In the genomic region with DNA sequence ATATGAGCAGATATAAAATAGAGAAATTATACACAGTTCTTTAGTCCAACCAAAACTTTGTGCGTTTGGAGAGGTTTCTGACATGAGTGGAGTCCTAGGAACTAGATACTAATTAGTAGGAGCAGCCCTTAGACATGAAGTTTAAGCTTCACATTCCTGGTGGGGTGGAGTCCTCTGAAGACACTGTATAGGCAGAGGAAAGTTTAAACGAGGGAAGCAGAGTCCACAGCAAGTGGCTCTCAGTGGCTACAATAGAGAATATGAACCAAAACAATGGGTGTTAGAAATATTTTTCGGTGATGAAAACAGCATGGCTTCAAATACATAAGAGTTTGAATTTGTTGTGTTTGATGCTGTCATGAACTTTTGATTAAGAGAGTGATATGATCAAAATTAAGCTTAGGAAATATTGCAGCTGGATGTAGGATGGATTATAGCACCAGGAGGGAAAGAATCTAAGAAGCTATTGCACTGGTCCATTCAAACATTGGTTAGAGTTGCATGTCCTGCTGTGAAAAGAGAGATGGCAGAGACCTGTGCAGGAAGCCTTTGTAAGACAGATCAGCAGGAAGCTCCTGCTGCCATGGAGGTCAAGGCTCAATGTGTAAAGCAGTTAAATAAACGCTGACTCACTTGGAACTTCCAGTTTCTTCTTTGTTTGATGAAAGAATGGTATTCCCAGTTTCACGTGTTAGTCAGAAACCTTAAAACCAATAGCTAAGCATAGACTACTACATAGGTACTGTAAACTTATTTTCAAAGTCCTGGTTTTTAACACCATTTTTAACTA, we compare ENCODE assay signal across 1 cellular context.
A peak's percentile ranks its signal among the peaks of the same experiment; 100 is the strongest.
TF ChIP-seq lines count a peak whose summit lies in the region.

No MANE protein-coding gene starts in this region.

TF ChIP-seq in HepG2, 621 proteins besides CTCF, POLR2A, EP300 and RAD21 (continued from another document and continues in another):
- TF ChIP-seq, protein P1, sequence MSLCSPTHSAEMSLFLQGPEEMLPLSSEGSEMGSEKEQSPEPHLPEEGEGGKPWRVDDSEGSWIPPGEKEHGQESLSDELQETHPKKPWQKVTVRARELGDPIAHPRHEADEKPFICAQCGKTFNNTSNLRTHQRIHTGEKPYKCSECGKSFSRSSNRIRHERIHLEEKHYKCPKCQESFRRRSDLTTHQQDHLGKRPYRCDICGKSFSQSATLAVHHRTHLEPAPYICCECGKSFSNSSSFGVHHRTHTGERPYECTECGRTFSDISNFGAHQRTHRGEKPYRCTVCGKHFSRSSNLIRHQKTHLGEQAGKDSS (CRISPR knock-in tag; IDR thresholded peaks at IDR 0.05; ENCODE audit: borderline replicate concordance, low read depth): no peak
- TF ChIP-seq, protein P2, sequence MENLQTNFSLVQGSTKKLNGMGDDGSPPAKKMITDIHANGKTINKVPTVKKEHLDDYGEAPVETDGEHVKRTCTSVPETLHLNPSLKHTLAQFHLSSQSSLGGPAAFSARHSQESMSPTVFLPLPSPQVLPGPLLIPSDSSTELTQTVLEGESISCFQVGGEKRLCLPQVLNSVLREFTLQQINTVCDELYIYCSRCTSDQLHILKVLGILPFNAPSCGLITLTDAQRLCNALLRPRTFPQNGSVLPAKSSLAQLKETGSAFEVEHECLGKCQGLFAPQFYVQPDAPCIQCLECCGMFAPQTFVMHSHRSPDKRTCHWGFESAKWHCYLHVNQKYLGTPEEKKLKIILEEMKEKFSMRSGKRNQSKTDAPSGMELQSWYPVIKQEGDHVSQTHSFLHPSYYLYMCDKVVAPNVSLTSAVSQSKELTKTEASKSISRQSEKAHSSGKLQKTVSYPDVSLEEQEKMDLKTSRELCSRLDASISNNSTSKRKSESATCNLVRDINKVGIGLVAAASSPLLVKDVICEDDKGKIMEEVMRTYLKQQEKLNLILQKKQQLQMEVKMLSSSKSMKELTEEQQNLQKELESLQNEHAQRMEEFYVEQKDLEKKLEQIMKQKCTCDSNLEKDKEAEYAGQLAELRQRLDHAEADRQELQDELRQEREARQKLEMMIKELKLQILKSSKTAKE (CRISPR knock-in tag; IDR thresholded peaks at IDR 0.05; ENCODE audit: borderline replicate concordance): no peak
- TF ChIP-seq YEATS2 (CRISPR knock-in tag; IDR thresholded peaks at IDR 0.05; ENCODE audit: borderline replicate concordance) (no peak), ZNF101 (CRISPR knock-in tag; IDR thresholded peaks at IDR 0.05; ENCODE audit: borderline replicate concordance, low read depth) (no peak), ZNF333 (CRISPR knock-in tag; IDR thresholded peaks at IDR 0.05; ENCODE audit: borderline replicate concordance) (no peak), SATB2 (CRISPR knock-in tag; IDR thresholded peaks at IDR 0.05) (no peak), HMG20A (CRISPR knock-in tag; IDR thresholded peaks at IDR 0.05; ENCODE audit: borderline replicate concordance) (peak; percentile 70; the same call in 1 of the 2 replicates), FOSL2 (CRISPR knock-in tag; IDR thresholded peaks at IDR 0.05) (peak; percentile 92), ARNT (IDR thresholded peaks at IDR 0.05) (no peak), BHLHE40 (IDR thresholded peaks at IDR 0.05; ENCODE audit: low read length) (peak; percentile 45; the same call in 1 of the 2 replicates), KAT8 (CRISPR knock-in tag; IDR thresholded peaks at IDR 0.05) (0 out of 2 replicates have a peak, but pooled peaks have one; percentile 19), ATRX (CRISPR knock-in tag; IDR thresholded peaks at IDR 0.05; ENCODE audit: borderline replicate concordance) (no peak), ZNF746 (CRISPR knock-in tag; IDR thresholded peaks at IDR 0.05) (no peak), PLRG1 (conservative IDR thresholded peaks at IDR 0.05) (no peak), ZNF674 (CRISPR knock-in tag; IDR thresholded peaks at IDR 0.05; ENCODE audit: low read depth) (no peak), TBP (CRISPR knock-in tag; IDR thresholded peaks at IDR 0.05) (no peak), STAT5B (CRISPR knock-in tag; IDR thresholded peaks at IDR 0.05) (no peak), NR2C2 (CRISPR knock-in tag; IDR thresholded peaks at IDR 0.05; ENCODE audit: borderline replicate concordance) (no peak), ZNF20 (CRISPR knock-in tag; IDR thresholded peaks at IDR 0.05) (no peak), LCORL (IDR thresholded peaks at IDR 0.05) (no peak), LCORL (CRISPR knock-in tag; IDR thresholded peaks at IDR 0.05) (no peak), NFE2 (CRISPR knock-in tag; IDR thresholded peaks at IDR 0.05) (peak; percentile 81), ZMYM3 (CRISPR knock-in tag; IDR thresholded peaks at IDR 0.05) (no peak), ZSCAN25 (CRISPR knock-in tag; IDR thresholded peaks at IDR 0.05) (no peak), CHD4 (IDR thresholded peaks at IDR 0.05; ENCODE audit: borderline replicate concordance, low read length) (no peak), ZBTB3 (CRISPR knock-in tag; IDR thresholded peaks at IDR 0.05; ENCODE audit: borderline replicate concordance, low read depth) (no peak), ZBTB1 (CRISPR knock-in tag; IDR thresholded peaks at IDR 0.05; ENCODE audit: borderline replicate concordance) (no peak), ZFX (CRISPR knock-in tag; IDR thresholded peaks at IDR 0.05; ENCODE audit: low read depth) (no peak), GABPB1 (CRISPR knock-in tag; IDR thresholded peaks at IDR 0.05) (peak; percentile 19; the same call in 1 of the 2 replicates), FOSL1 (CRISPR knock-in tag; IDR thresholded peaks at IDR 0.05; ENCODE audit: borderline replicate concordance) (peak; percentile 78; the same call in 1 of the 2 replicates), MAZ (IDR thresholded peaks at IDR 0.05; ENCODE audit: borderline replicate concordance, low read depth, low read length) (no peak), MAZ (CRISPR knock-in tag; IDR thresholded peaks at IDR 0.05; ENCODE audit: low read depth) (no peak), ZBTB20 (CRISPR knock-in tag; IDR thresholded peaks at IDR 0.05; ENCODE audit: borderline replicate concordance, low read depth) (no peak), ZNF619 (CRISPR knock-in tag; IDR thresholded peaks at IDR 0.05) (no peak), ZNF326 (CRISPR knock-in tag; IDR thresholded peaks at IDR 0.05; ENCODE audit: borderline replicate concordance) (no peak)
- TF ChIP-seq, protein P3, sequence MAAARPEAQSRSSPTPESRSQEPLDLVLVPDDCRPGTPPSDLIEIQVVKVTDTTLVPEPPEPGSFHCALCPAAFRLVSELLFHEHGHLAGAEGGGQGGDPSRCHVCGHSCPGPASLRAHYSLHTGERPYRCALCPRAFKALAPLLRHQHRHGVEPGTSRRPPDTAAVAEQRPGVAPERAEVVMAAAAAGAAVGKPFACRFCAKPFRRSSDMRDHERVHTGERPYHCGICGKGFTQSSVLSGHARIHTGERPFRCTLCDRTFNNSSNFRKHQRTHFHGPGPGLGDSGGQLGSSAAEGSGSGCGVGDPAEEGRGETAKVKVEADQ (CRISPR knock-in tag; IDR thresholded peaks at IDR 0.05; ENCODE audit: borderline replicate concordance): no peak
- TF ChIP-seq, protein P4, sequence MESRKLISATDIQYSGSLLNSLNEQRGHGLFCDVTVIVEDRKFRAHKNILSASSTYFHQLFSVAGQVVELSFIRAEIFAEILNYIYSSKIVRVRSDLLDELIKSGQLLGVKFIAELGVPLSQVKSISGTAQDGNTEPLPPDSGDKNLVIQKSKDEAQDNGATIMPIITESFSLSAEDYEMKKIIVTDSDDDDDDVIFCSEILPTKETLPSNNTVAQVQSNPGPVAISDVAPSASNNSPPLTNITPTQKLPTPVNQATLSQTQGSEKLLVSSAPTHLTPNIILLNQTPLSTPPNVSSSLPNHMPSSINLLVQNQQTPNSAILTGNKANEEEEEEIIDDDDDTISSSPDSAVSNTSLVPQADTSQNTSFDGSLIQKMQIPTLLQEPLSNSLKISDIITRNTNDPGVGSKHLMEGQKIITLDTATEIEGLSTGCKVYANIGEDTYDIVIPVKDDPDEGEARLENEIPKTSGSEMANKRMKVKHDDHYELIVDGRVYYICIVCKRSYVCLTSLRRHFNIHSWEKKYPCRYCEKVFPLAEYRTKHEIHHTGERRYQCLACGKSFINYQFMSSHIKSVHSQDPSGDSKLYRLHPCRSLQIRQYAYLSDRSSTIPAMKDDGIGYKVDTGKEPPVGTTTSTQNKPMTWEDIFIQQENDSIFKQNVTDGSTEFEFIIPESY (CRISPR knock-in tag; IDR thresholded peaks at IDR 0.05): no peak
- TF ChIP-seq, protein P5, sequence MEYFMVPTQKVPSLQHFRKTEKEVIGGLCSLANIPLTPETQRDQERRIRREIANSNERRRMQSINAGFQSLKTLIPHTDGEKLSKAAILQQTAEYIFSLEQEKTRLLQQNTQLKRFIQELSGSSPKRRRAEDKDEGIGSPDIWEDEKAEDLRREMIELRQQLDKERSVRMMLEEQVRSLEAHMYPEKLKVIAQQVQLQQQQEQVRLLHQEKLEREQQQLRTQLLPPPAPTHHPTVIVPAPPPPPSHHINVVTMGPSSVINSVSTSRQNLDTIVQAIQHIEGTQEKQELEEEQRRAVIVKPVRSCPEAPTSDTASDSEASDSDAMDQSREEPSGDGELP (IDR thresholded peaks at IDR 0.05; ENCODE audit: borderline replicate concordance, low read depth): no peak
- TF ChIP-seq, protein P6, sequence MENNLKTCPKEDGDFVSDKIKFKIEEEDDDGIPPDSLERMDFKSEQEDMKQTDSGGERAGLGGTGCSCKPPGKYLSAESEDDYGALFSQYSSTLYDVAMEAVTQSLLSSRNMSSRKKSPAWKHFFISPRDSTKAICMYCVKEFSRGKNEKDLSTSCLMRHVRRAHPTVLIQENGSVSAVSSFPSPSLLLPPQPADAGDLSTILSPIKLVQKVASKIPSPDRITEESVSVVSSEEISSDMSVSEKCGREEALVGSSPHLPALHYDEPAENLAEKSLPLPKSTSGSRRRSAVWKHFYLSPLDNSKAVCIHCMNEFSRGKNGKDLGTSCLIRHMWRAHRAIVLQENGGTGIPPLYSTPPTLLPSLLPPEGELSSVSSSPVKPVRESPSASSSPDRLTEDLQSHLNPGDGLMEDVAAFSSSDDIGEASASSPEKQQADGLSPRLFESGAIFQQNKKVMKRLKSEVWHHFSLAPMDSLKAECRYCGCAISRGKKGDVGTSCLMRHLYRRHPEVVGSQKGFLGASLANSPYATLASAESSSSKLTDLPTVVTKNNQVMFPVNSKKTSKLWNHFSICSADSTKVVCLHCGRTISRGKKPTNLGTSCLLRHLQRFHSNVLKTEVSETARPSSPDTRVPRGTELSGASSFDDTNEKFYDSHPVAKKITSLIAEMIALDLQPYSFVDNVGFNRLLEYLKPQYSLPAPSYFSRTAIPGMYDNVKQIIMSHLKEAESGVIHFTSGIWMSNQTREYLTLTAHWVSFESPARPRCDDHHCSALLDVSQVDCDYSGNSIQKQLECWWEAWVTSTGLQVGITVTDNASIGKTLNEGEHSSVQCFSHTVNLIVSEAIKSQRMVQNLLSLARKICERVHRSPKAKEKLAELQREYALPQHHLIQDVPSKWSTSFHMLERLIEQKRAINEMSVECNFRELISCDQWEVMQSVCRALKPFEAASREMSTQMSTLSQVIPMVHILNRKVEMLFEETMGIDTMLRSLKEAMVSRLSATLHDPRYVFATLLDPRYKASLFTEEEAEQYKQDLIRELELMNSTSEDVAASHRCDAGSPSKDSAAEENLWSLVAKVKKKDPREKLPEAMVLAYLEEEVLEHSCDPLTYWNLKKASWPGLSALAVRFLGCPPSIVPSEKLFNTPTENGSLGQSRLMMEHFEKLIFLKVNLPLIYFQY (CRISPR knock-in tag; IDR thresholded peaks at IDR 0.05; ENCODE audit: borderline replicate concordance): no peak
- TF ChIP-seq, protein P7, sequence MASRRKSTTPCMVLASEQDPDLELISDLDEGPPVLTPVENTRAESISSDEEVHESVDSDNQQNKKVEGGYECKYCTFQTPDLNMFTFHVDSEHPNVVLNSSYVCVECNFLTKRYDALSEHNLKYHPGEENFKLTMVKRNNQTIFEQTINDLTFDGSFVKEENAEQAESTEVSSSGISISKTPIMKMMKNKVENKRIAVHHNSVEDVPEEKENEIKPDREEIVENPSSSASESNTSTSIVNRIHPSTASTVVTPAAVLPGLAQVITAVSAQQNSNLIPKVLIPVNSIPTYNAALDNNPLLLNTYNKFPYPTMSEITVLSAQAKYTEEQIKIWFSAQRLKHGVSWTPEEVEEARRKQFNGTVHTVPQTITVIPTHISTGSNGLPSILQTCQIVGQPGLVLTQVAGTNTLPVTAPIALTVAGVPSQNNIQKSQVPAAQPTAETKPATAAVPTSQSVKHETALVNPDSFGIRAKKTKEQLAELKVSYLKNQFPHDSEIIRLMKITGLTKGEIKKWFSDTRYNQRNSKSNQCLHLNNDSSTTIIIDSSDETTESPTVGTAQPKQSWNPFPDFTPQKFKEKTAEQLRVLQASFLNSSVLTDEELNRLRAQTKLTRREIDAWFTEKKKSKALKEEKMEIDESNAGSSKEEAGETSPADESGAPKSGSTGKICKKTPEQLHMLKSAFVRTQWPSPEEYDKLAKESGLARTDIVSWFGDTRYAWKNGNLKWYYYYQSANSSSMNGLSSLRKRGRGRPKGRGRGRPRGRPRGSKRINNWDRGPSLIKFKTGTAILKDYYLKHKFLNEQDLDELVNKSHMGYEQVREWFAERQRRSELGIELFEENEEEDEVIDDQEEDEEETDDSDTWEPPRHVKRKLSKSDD (CRISPR knock-in tag; IDR thresholded peaks at IDR 0.05; ENCODE audit: low read depth): no peak
- TF ChIP-seq, protein P8, sequence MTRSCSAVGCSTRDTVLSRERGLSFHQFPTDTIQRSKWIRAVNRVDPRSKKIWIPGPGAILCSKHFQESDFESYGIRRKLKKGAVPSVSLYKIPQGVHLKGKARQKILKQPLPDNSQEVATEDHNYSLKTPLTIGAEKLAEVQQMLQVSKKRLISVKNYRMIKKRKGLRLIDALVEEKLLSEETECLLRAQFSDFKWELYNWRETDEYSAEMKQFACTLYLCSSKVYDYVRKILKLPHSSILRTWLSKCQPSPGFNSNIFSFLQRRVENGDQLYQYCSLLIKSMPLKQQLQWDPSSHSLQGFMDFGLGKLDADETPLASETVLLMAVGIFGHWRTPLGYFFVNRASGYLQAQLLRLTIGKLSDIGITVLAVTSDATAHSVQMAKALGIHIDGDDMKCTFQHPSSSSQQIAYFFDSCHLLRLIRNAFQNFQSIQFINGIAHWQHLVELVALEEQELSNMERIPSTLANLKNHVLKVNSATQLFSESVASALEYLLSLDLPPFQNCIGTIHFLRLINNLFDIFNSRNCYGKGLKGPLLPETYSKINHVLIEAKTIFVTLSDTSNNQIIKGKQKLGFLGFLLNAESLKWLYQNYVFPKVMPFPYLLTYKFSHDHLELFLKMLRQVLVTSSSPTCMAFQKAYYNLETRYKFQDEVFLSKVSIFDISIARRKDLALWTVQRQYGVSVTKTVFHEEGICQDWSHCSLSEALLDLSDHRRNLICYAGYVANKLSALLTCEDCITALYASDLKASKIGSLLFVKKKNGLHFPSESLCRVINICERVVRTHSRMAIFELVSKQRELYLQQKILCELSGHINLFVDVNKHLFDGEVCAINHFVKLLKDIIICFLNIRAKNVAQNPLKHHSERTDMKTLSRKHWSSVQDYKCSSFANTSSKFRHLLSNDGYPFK (CRISPR knock-in tag; IDR thresholded peaks at IDR 0.05; ENCODE audit: borderline replicate concordance): no peak
- TF ChIP-seq, protein P9, sequence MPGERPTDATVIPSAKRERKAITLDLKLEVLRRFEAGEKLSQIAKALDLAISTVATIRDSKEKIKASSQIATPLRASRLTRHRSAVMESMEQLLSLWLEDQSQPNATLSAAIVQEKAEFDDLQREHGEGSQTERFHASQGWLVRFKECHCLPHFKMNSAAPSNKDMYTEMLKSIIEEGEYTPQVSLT (CRISPR knock-in tag; IDR thresholded peaks at IDR 0.05; ENCODE audit: borderline replicate concordance, low read depth): no peak
- TF ChIP-seq, protein P10, sequence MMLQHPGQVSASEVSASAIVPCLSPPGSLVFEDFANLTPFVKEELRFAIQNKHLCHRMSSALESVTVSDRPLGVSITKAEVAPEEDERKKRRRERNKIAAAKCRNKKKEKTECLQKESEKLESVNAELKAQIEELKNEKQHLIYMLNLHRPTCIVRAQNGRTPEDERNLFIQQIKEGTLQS (CRISPR knock-in tag; IDR thresholded peaks at IDR 0.05): 0 out of 2 replicates have a peak, but pooled peaks have one; percentile 13
